In genomic region chr1:56496158-56496557, GRCh38 we compare ENCODE assay signal across 14 cellular contexts.
DNase-seq lines count a peak whose midpoint lies in the region; ATAC-seq and TF ChIP-seq lines count a peak whose summit lies in the region.
"Had no signal": no experiment of that assay in that cellular context is flagged by ENCODE, and none has a peak within 500 bp of the region (broad histone marks: within the 10 kb centered on the region; RNA-seq: fewer than 3 reads in every experiment).

No MANE protein-coding gene starts in this region.

- peak overlapping the region; percentile 13 for H2BK120ac ChIP-seq in mesendoderm (ENCODE audit: low read depth, low read length)

- peaks cover 18% of the 10 kb centered on the region for H4K20me1 ChIP-seq in hepatocyte (ENCODE audit: insufficient read depth, poor library complexity, severe bottlenecking)
- H4K20me1 ChIP-seq: BLaER1 treated with 17β-estradiol and CSF1 and Interleukin-3, amounts not matched to agents 10 nM and 100 nM had no signal

- H3K27ac Mint-ChIP-seq in WTC11 = peak overlapping the region; percentile 18; the same call in 1 of the 2 replicates
- H3K27ac Mint-ChIP-seq: CD8-positive, alpha-beta T cell had no signal

- H3K9me3 ChIP-seq in hepatocyte (ENCODE audit: low read depth) = no peaks in the 10 kb centered on the region
- H3K9me3 ChIP-seq in subcutaneous abdominal adipose tissue (ENCODE audit: control insufficient read depth in 5 of 5, low read length in 5 of 5) = no peaks in the 10 kb centered on the region
- no peaks in the 10 kb centered on the region for H3K9me3 ChIP-seq in WERI-Rb-1 (ENCODE audit: severe bottlenecking)
- H3K9me3 ChIP-seq: BLaER1 treated with 17β-estradiol and CSF1 and Interleukin-3, amounts not matched to agents 10 nM and 100 nM had no signal

- H3K36me3 Mint-ChIP-seq in WTC11 = peaks cover 57% of the 10 kb centered on the region
- H3K36me3 Mint-ChIP-seq: CD8-positive, alpha-beta T cell had no signal

- H3K79me2 ChIP-seq in hepatocyte (peaks cover 38% of the 10 kb centered on the region), mesendoderm (ENCODE audit: control insufficient read depth, insufficient read depth, low read length) (no peaks in the 10 kb centered on the region)

- POLR2A ChIA-PET in WTC11 (lab: Charles Lee) = no interaction called here
- POLR2A ChIA-PET in RWPE1 (lab: Yijun Ruan, JAX; ENCODE audit: low non-redundant PET) = no interaction called here

- peak overlapping the region; percentile 5 for H3K4ac ChIP-seq in mesendoderm (ENCODE audit: low read depth, low read length)

- no peak overlapping the region for H3K9ac ChIP-seq in mesendoderm (ENCODE audit: low read length)
- no peak overlapping the region for H3K9ac ChIP-seq in subcutaneous abdominal adipose tissue (ENCODE audit: low read length in 5 of 5)
- H3K9ac ChIP-seq: BLaER1 treated with 17β-estradiol and CSF1 and Interleukin-3, amounts not matched to agents 10 nM and 100 nM had no signal

- H3K4me3 Mint-ChIP-seq in WTC11 = no peak overlapping the region
- H3K4me3 Mint-ChIP-seq: CD8-positive, alpha-beta T cell had no signal

- CTCF ChIA-PET in WTC11 (lab: Charles Lee) (no interaction called here), RWPE1 (lab: Yijun Ruan, JAX) (interaction anchor here (0.7 kb wide), 1 partner anchor 215 kb away, joined by 3 read pairs; no protein-coding TSS in a partner anchor)

- H3K4me1 ChIP-seq in hepatocyte (ENCODE audit: insufficient read depth) (peaks cover 11% of the 10 kb centered on the region), mesendoderm (ENCODE audit: control insufficient read depth, low read depth, low read length) (peaks cover 20% of the 10 kb centered on the region), subcutaneous abdominal adipose tissue (ENCODE audit: control insufficient read depth in 5 of 5, insufficient read depth in 5 of 5, low read length in 5 of 5) (peaks cover 0 to 35% (median 13%) of the 10 kb centered on the region in 5 donors)

- no peak for TF ChIP-seq CTCF in WTC11 (IDR thresholded peaks at IDR 0.05)
- TF ChIP-seq CTCF in hepatocyte (IDR thresholded peaks at IDR 0.05; ENCODE audit: poor library complexity) = no peak
- no peak for TF ChIP-seq CTCF in RWPE1 (conservative IDR thresholded peaks at IDR 0.05; ENCODE audit: low read depth)
- TF ChIP-seq CTCF in WERI-Rb-1 (IDR thresholded peaks at IDR 0.05; ENCODE audit: low read depth, low read length) = no peak

- 43% methylated on average over 2 of the region's 2 CpGs for WGBS in hepatocyte (ENCODE audit: low lambda C conversion rate, missing lambda C conversion rate)
- no CpG with 5 or more reads among the region's 2 CpGs for WGBS in mesendoderm (ENCODE audit: extremely low coverage, insufficient coverage, low lambda C conversion rate)

- no peaks in the 10 kb centered on the region for H3K27me3 Mint-ChIP-seq in WTC11 (ENCODE audit: low read depth)

- no peak overlapping the region for H2AK5ac ChIP-seq in mesendoderm (ENCODE audit: low read length)

- peak overlapping the region; percentile 46 for H2BK15ac ChIP-seq in mesendoderm (replicated peaks; ENCODE audit: low read depth)

- H3K27ac ChIP-seq in hepatocyte (peak overlapping the region; percentile 0), mesendoderm (ENCODE audit: low read depth, low read length) (no peak overlapping the region), subcutaneous abdominal adipose tissue (ENCODE audit: low read depth, low read length) (peak overlapping the region; percentile 18), RWPE1 (no peak overlapping the region), WERI-Rb-1 (no peak overlapping the region)
- H3K27ac ChIP-seq: BLaER1 treated with 17β-estradiol and CSF1 and Interleukin-3, amounts not matched to agents 10 nM and 100 nM had no signal

- no peak overlapping the region for H3K23ac ChIP-seq in mesendoderm (ENCODE audit: low read length)

- no peak overlapping the region for H4K8ac ChIP-seq in mesendoderm (ENCODE audit: low read depth, low read length)

- no peaks in the 10 kb centered on the region for H3K9me3 Mint-ChIP-seq in WTC11

- H3K9me2 ChIP-seq in hepatocyte (replicated peaks; ENCODE audit: insufficient read depth) = no peaks in the 10 kb centered on the region

- H3K79me1 ChIP-seq in mesendoderm (ENCODE audit: low read length) = no peaks in the 10 kb centered on the region

- no peak overlapping the region for H2BK5ac ChIP-seq in mesendoderm (ENCODE audit: low read length)

- H3K27me3 ChIP-seq in hepatocyte (no peaks in the 10 kb centered on the region), mesendoderm (ENCODE audit: insufficient read depth, low read length, poor library complexity) (no peaks in the 10 kb centered on the region), subcutaneous abdominal adipose tissue (ENCODE audit: control insufficient read depth in 5 of 5, insufficient read depth in 4 of 5, low read length in 5 of 5) (no peaks in the 10 kb centered on the region), WERI-Rb-1 (ENCODE audit: insufficient read depth, low read depth, severe bottlenecking) (no peaks in the 10 kb centered on the region)

- H3K4me3 ChIP-seq in hepatocyte = no peak overlapping the region
- no peak overlapping the region for H3K4me3 ChIP-seq in mesendoderm (ENCODE audit: low read length)
- H3K4me3 ChIP-seq in subcutaneous abdominal adipose tissue (ENCODE audit: low read depth in 1 of 5, low read length in 5 of 5) = no peak overlapping the region
- no peak overlapping the region for H3K4me3 ChIP-seq in WERI-Rb-1 (ENCODE audit: low read depth, low read length)
- H3K4me3 ChIP-seq: BLaER1 treated with 17β-estradiol and CSF1 and Interleukin-3, amounts not matched to agents 10 nM and 100 nM had no signal

- peak overlapping the region; percentile 6 for H3K18ac ChIP-seq in mesendoderm (ENCODE audit: low read length)

- no peak overlapping the region for H4K5ac ChIP-seq in mesendoderm (ENCODE audit: low read length)

- no peak overlapping the region for H3K56ac ChIP-seq in mesendoderm (ENCODE audit: low read length)

- DNase-seq in WTC11 (ENCODE audit: low spot score) (no peak), hepatocyte (ENCODE audit: low spot score) (no peak), mesendoderm (no peak), RWPE1 (ENCODE audit: low spot score) (no peak), WERI-Rb-1 (no peak), NOMO-1 treated with DMSO at 0.1 percent for 48 hours (lab: John Stamatoyannopoulos, UW; ENCODE audit: unreplicated experiment) (no peak)
- no peak for DNase-seq in stimulated activated CD4-positive, alpha-beta T cell treated with anti-CD3 and anti-CD28 coated beads, Interleukin-15, amount 100 ng/mL, for 24 hours
- DNase-seq: CD8-positive, alpha-beta T cell; NCI-H1417; NCI-H187 treated with DMSO at 0.1 percent for 48 hours; NCI-H2227 treated with DMSO at 0.1 percent for 48 hours had no signal

- no peak overlapping the region for H3K4me2 ChIP-seq in hepatocyte
- H3K4me2 ChIP-seq in mesendoderm (ENCODE audit: low read length) = no peak overlapping the region
- H3K4me2 ChIP-seq: BLaER1 treated with 17β-estradiol and CSF1 and Interleukin-3, amounts not matched to agents 10 nM and 100 nM had no signal

- no peak for ATAC-seq in WTC11
- ATAC-seq: CD8-positive, alpha-beta T cell; Panc1 had no signal

- H3K36me3 ChIP-seq in hepatocyte (replicated peaks; ENCODE audit: insufficient read depth, low read depth) (no peaks in the 10 kb centered on the region), mesendoderm (ENCODE audit: control insufficient read depth, insufficient read depth, low read length) (no peaks in the 10 kb centered on the region), subcutaneous abdominal adipose tissue (ENCODE audit: control insufficient read depth in 5 of 5, insufficient read depth in 5 of 5, low read length in 5 of 5) (peaks cover 21 to 57% (median 42%) of the 10 kb centered on the region in 5 donors), WERI-Rb-1 (no peaks in the 10 kb centered on the region)

- H3K4me1 Mint-ChIP-seq in WTC11 = peaks cover 44% of the 10 kb centered on the region

- H2AFZ ChIP-seq in hepatocyte = no peak overlapping the region

TF ChIP-seq in WTC11, 78 proteins besides CTCF, POLR2A, EP300 and RAD21 (continues in another document):
- TF ChIP-seq ZNF232 (CRISPR knock-in tag; IDR thresholded peaks at IDR 0.05) (no peak), ZSCAN18 (CRISPR knock-in tag; IDR thresholded peaks at IDR 0.05) (no peak), FOXP1 (CRISPR knock-in tag; IDR thresholded peaks at IDR 0.05; ENCODE audit: borderline replicate concordance) (no peak), ZBTB21 (CRISPR knock-in tag; IDR thresholded peaks at IDR 0.05; ENCODE audit: borderline replicate concordance) (no peak), GTF2I (CRISPR knock-in tag; conservative IDR thresholded peaks at IDR 0.05) (no peak)
- TF ChIP-seq, protein P1, sequence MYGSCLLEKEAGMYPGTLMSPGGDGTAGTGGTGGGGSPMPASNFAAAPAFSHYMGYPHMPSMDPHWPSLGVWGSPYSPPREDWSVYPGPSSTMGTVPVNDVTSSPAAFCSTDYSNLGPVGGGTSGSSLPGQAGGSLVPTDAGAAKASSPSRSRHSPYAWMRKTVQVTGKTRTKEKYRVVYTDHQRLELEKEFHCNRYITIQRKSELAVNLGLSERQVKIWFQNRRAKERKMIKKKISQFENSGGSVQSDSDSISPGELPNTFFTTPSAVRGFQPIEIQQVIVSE (CRISPR knock-in tag; IDR thresholded peaks at IDR 0.05; ENCODE audit: borderline replicate concordance) = no peak
- TF ChIP-seq, protein P2, sequence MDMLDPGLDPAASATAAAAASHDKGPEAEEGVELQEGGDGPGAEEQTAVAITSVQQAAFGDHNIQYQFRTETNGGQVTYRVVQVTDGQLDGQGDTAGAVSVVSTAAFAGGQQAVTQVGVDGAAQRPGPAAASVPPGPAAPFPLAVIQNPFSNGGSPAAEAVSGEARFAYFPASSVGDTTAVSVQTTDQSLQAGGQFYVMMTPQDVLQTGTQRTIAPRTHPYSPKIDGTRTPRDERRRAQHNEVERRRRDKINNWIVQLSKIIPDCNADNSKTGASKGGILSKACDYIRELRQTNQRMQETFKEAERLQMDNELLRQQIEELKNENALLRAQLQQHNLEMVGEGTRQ (CRISPR knock-in tag; IDR thresholded peaks at IDR 0.05) = no peak

Comparison
In these comparisons a context has a peak if more than half of its experiments do, and no peak if none do; other contexts are left out.
1. H3K27ac ChIP-seq: peak in hepatocyte (single experiment) and subcutaneous abdominal adipose tissue (single experiment); none in mesendoderm (single experiment), RWPE1 (single experiment) and WERI-Rb-1 (single experiment).